9 cellular contexts compared by ENCODE assay signal in genomic region chrX:47561653-47562151, GRCh38. TPM values are rescaled to one million over a fixed set of nuclear protein-coding genes. Genes with fewer than 3 reads are reported as not detected.
DNase-seq lines count a peak whose midpoint lies in the region; ATAC-seq, FAIRE-seq and TF ChIP-seq lines count a peak whose summit lies in the region.
"Had no signal": no experiment of that assay in that cellular context is flagged by ENCODE, and none has a peak within 500 bp of the region (broad histone marks: within the 10 kb centered on the region; RNA-seq: fewer than 3 reads in every experiment).

No MANE protein-coding gene starts in this region.

- TF ChIP-seq CTCF in astrocyte of the cerebellum (IDR thresholded peaks at IDR 0.05; ENCODE audit: low read depth, low read length, missing control alignments) (no peak), lower leg skin (IDR thresholded peaks at IDR 0.05) (no peak), tibial artery (IDR thresholded peaks at IDR 0.05) (no peak)

- peaks cover 30% of the 10 kb centered on the region for H3K4me1 Mint-ChIP-seq in activated T-cell treated with anti-CD3 and anti-CD28 coated beads, Interleukin-2, amount 50 U/mL, for 72 hours (ENCODE audit: low read depth)

- FAIRE-seq in GM12892 (lab: Jason Lieb, UNC): no peak

- H3K4me3 Mint-ChIP-seq in activated T-cell treated with anti-CD3 and anti-CD28 coated beads, Interleukin-2, amount 50 U/mL, for 72 hours: peak overlapping the region; percentile 81 to 85

- H3K27me3 ChIP-seq in tibial artery: no peaks in the 10 kb centered on the region

- peak overlapping the region; percentile 91 for H3K27ac Mint-ChIP-seq in activated T-cell treated with anti-CD3 and anti-CD28 coated beads, Interleukin-2, amount 50 U/mL, for 72 hours

- H3K36me3 Mint-ChIP-seq in activated T-cell treated with anti-CD3 and anti-CD28 coated beads, Interleukin-2, amount 50 U/mL, for 72 hours (ENCODE audit: insufficient read depth in 2 of 2): peaks cover 9 to 10% of the 10 kb centered on the region in 2 donors

- in situ Hi-C loops in astrocyte of the cerebellum (cut with HindIII; ENCODE audit: low sequenced_read_pairs): no loop called here

- peak overlapping the region; percentile 91 for H3K27ac ChIP-seq in tibial artery

- H3K9me3 ChIP-seq in tibial artery: no peaks in the 10 kb centered on the region

- no peaks in the 10 kb centered on the region for H3K9me3 Mint-ChIP-seq in activated T-cell treated with anti-CD3 and anti-CD28 coated beads, Interleukin-2, amount 50 U/mL, for 72 hours

- no peak for ATAC-seq in activated T-cell treated with anti-CD3 and anti-CD28 coated beads, Interleukin-2, amount 50 U/mL, for 72 hours (replicated peaks in 1 of 2)

- no peak for DNase-seq in activated T-cell treated with anti-CD3 and anti-CD28 coated beads, Interleukin-2, amount 50 U/mL, for 72 hours
- DNase-seq in activated T-cell treated with anti-CD3 and anti-CD28 coated beads for 4 hours: no peak
- DNase-seq in astrocyte of the cerebellum (ENCODE audit: low read depth): no peak
- DNase-seq in lower leg skin (ENCODE audit: low spot score in 2 of 2): no peak
- no peak for DNase-seq in tibial artery
- no peak for DNase-seq in NCI-H187 treated with DMSO at 0.1 percent for 48 hours (lab: John Stamatoyannopoulos, UW)
- DNase-seq in NCI-H2196 treated with DMSO at 0.1 percent for 48 hours (lab: John Stamatoyannopoulos, UW; ENCODE audit: unreplicated experiment): no peak
- DNase-seq in GM12892 (ENCODE audit: insufficient read length): no peak

- TF ChIP-seq POLR2A in lower leg skin (IDR thresholded peaks at IDR 0.05): no peak
- no peak for TF ChIP-seq POLR2A in GM12892 (IDR thresholded peaks at IDR 0.05; ENCODE audit: low read depth, low read length)

- intact Hi-C loops in lower leg skin (cut with DNase I; ENCODE audit: low total_unique reads): no loop called here
- intact Hi-C loops in tibial artery (cut with DNase I; ENCODE audit: low total_unique reads): no loop called here

- WGBS in lower leg skin, 2 donors: 1 to 38% methylated on average over 10 of the region's 10 CpGs

- peaks cover 0 to 16% (median 13%) of the 10 kb centered on the region in 4 donors for H3K4me1 ChIP-seq in tibial artery

- peak overlapping the region; percentile 60 for H3K4me3 ChIP-seq in astrocyte of the cerebellum (ENCODE audit: low read depth, low read length)
- H3K4me3 ChIP-seq in lower leg skin (ENCODE audit: low read depth, poor library complexity, severe bottlenecking): peak overlapping the region; percentile 12
- H3K4me3 ChIP-seq in tibial artery: peak overlapping the region; percentile 62 to 70

- peaks cover 10 to 32% (median 31%) of the 10 kb centered on the region in 3 donors for H3K36me3 ChIP-seq in tibial artery

- peaks cover under 1% of the 10 kb centered on the region for H3K27me3 Mint-ChIP-seq in activated T-cell treated with anti-CD3 and anti-CD28 coated beads, Interleukin-2, amount 50 U/mL, for 72 hours (ENCODE audit: low read depth)

RNA-seq across cellular contexts. Expression of gene ARAF, which starts 0.7 kb away (rescaled TPM):
- total RNA-seq in activated T-cell treated with anti-CD3 and anti-CD28 coated beads, Interleukin-2, amount 50 U/mL, for 72 hours: 10 to 100 TPM; 94.7 to 97.5 TPM
- 10 to 100 TPM; 26.8 to 46.4 (median 34.5) TPM for total RNA-seq in lower leg skin
- 23.3 TPM for polyA plus RNA-seq in GM12892 (2012; ENCODE audit: missing spikeins)

RNA-seq across cellular contexts. Expression of gene TIMP1, which starts 20.5 kb away (rescaled TPM):
- 10 to 100 TPM; 31.5 to 71.2 TPM for total RNA-seq in activated T-cell treated with anti-CD3 and anti-CD28 coated beads, Interleukin-2, amount 50 U/mL, for 72 hours
- 10 to 100 TPM; 27.5 to 82.1 (median 53.5) TPM for total RNA-seq in lower leg skin
- 61.8 TPM for polyA plus RNA-seq in GM12892 (2012; ENCODE audit: missing spikeins)

RNA-seq across cellular contexts. Expression of gene SYN1, which starts 58.0 kb away (rescaled TPM):
- 1 to 10 TPM in 1 of 2 donors, under 1 TPM in 1; 0.67 to 2.0 TPM for total RNA-seq in activated T-cell treated with anti-CD3 and anti-CD28 coated beads, Interleukin-2, amount 50 U/mL, for 72 hours
- under 1 TPM in 3 of 4 donors, not detected in 1; 0.10 to 0.72 (median 0.61) TPM for total RNA-seq in lower leg skin
- 1.4 TPM for polyA plus RNA-seq in GM12892 (2012; ENCODE audit: missing spikeins)
- total RNA-seq: Daoy had no signal

Comparison
In these comparisons a context has a peak if more than half of its experiments do, and no peak if none do; other contexts are left out.
1. H3K4me3 ChIP-seq: peak in every context shown above with its lines; median percentile 66 in tibial artery; 60 in astrocyte of the cerebellum; 12 in lower leg skin.